In genomic region chr6:48111575-48111974, GRCh38 we compare ENCODE assay signal across 17 cellular contexts. TPM values are rescaled to one million over a fixed set of nuclear protein-coding genes. Genes with fewer than 3 reads are reported as not detected.
A peak's percentile ranks its signal among the peaks of the same experiment; 100 is the strongest.
DNase-seq lines count a peak whose midpoint lies in the region; ATAC-seq, FAIRE-seq and TF ChIP-seq lines count a peak whose summit lies in the region.
"Had no signal": no experiment of that assay in that cellular context is flagged by ENCODE, and none has a peak within 500 bp of the region (broad histone marks: within the 10 kb centered on the region; RNA-seq: fewer than 3 reads in every experiment).

No MANE protein-coding gene starts in this region.

- H3K4me1 Mint-ChIP-seq in effector memory CD8-positive, alpha-beta T cell (ENCODE audit: low read depth in 2 of 2), result no peaks in the 10 kb centered on the region

- H3K27ac Mint-ChIP-seq in effector memory CD8-positive, alpha-beta T cell, result no peak overlapping the region

- H3K36me3 ChIP-seq in ES-I3 (ENCODE audit: insufficient read depth, low read length) (no peaks in the 10 kb centered on the region), HUES48 (ENCODE audit: control insufficient read depth, insufficient read depth, low read length) (no peaks in the 10 kb centered on the region), keratinocyte (ENCODE audit: control insufficient read depth in 2 of 2, extremely low read depth in 1 of 2, insufficient read depth in 2 of 2, low read length in 2 of 2) (no peaks in the 10 kb centered on the region), left lung (no peaks in the 10 kb centered on the region)
- H3K36me3 ChIP-seq: vagina had no signal

- H4K20me1 ChIP-seq in keratinocyte (ENCODE audit: control insufficient read depth, extremely low read depth, insufficient read depth, low read length), result no peaks in the 10 kb centered on the region

- H3K27me3 Mint-ChIP-seq in effector memory CD8-positive, alpha-beta T cell, result no peaks in the 10 kb centered on the region

- intact Hi-C loops in left lung (cut with DNase I), result no loop called here

- peaks cover 24% of the 10 kb centered on the region; the same call in 1 of the 2 replicates for H3K4me1 ChIP-seq in ES-I3 (ENCODE audit: insufficient read depth, low read length)
- H3K4me1 ChIP-seq in HUES48 (ENCODE audit: control insufficient read depth, insufficient read depth, low read length), result peaks cover 28% of the 10 kb centered on the region
- peaks cover 7% of the 10 kb centered on the region for H3K4me1 ChIP-seq in keratinocyte (ENCODE audit: control insufficient read depth, extremely low read depth, insufficient read depth, low read length)
- no peaks in the 10 kb centered on the region for H3K4me1 ChIP-seq in left lung
- H3K4me1 ChIP-seq: vagina had no signal

- no peaks in the 10 kb centered on the region for H3K9me3 Mint-ChIP-seq in effector memory CD8-positive, alpha-beta T cell

- H3K4me3 ChIP-seq in HUES48 (ENCODE audit: low read depth, low read length), result peak overlapping the region; percentile 62; the same call in 1 of the 2 replicates
- H3K4me3 ChIP-seq in keratinocyte (ENCODE audit: control insufficient read depth in 2 of 3, extremely low read depth in 1 of 3, insufficient read depth in 2 of 3, low read depth in 1 of 3, low read length in 3 of 3), result peak overlapping the region in 2 of 3 experiments; percentile 76 to 77
- H3K4me3 ChIP-seq in left lung, result no peak overlapping the region

- peak overlapping the region; percentile 79 for H3K4me2 ChIP-seq in keratinocyte (ENCODE audit: control insufficient read depth, extremely low read depth, insufficient read depth, low read depth, low read length)

- H3K9me1 ChIP-seq in keratinocyte (ENCODE audit: control insufficient read depth, extremely low read depth, insufficient read depth, low read length), result no peaks in the 10 kb centered on the region

- H3K9ac ChIP-seq in ES-I3 (ENCODE audit: low read depth, low read length) (peak overlapping the region; percentile 86; the same call in 1 of the 2 replicates), HUES48 (ENCODE audit: low read depth, low read length) (no peak overlapping the region), keratinocyte (ENCODE audit: control insufficient read depth, extremely low read depth, insufficient read depth, low read length) (no peak overlapping the region)

- H3K27ac ChIP-seq in HUES48 (ENCODE audit: low read depth, low read length) (peak overlapping the region; percentile 68), keratinocyte (ENCODE audit: control insufficient read depth, insufficient read depth, low read length) (peak overlapping the region; percentile 69), left lung (no peak overlapping the region)
- H3K27ac ChIP-seq: HL-60, vagina had no signal

- no peak overlapping the region for H2AFZ ChIP-seq in keratinocyte (ENCODE audit: control insufficient read depth, low read length)

- FAIRE-seq in keratinocyte (lab: Jason Lieb, UNC) (no peak), HTR-8/SVneo (lab: Jason Lieb, UNC) (no peak)

- dilution Hi-C loops in keratinocyte (cut with MboI; ENCODE audit: extremely low pct_ligation_motif_present, low sequenced_read_pairs), result no loop called here

- no peaks in the 10 kb centered on the region for H3K9me3 ChIP-seq in ES-I3 (ENCODE audit: control insufficient read depth, insufficient read depth, low read length)
- no peaks in the 10 kb centered on the region for H3K9me3 ChIP-seq in HUES48 (ENCODE audit: control insufficient read depth, insufficient read depth, low read length)
- no peaks in the 10 kb centered on the region for H3K9me3 ChIP-seq in keratinocyte (ENCODE audit: control insufficient read depth, low read depth, low read length)
- H3K9me3 ChIP-seq in left lung, result no peaks in the 10 kb centered on the region
- H3K9me3 ChIP-seq: vagina had no signal

- DNase-seq in keratinocyte (ENCODE audit: low read depth, low spot score) (no peak), cerebellum (ENCODE audit: low spot score) (no peak), HTR-8/SVneo (ENCODE audit: insufficient read length, low spot score) (no peak), left lung (no peak)
- DNase-seq in effector memory CD8-positive, alpha-beta T cell, result no peak
- DNase-seq: activated CD4-positive, alpha-beta T cell treated with anti-CD3 and anti-CD28 coated beads, Interleukin-2, amount 50 U/mL, for 48 hours; activated naive CD4-positive, alpha-beta T cell treated with Interleukin-2 at 50 U/mL for 16 hours; cerebellar nuclear complex; DND-41; left cardiac atrium; NCI-H1436 had no signal

- H3K27me3 ChIP-seq in HUES48 (ENCODE audit: control insufficient read depth, insufficient read depth, low read length) (no peaks in the 10 kb centered on the region), keratinocyte (ENCODE audit: control insufficient read depth, extremely low read depth, insufficient read depth, low read length) (no peaks in the 10 kb centered on the region), left lung (no peaks in the 10 kb centered on the region)
- H3K27me3 ChIP-seq: vagina had no signal

- no peak overlapping the region for H3K4me3 Mint-ChIP-seq in effector memory CD8-positive, alpha-beta T cell

- ATAC-seq in SK-N-SH treated with all-trans-retinoic acid at 6 μM for 48 hours, result peak; percentile 66
- no peak for ATAC-seq in effector memory CD8-positive, alpha-beta T cell (replicated peaks)
- ATAC-seq in left lung, result no peak

- TF ChIP-seq CTCF in keratinocyte (optimal IDR thresholded peaks at IDR 0.05 in 1 of 3, IDR thresholded peaks at IDR 0.05 in 1 of 3, conservative IDR thresholded peaks at IDR 0.05 in 1 of 3; ENCODE audit: extremely low read depth in 1 of 3, insufficient read depth in 2 of 3, low read length in 3 of 3), result no peak
- TF ChIP-seq CTCF in left lung (IDR thresholded peaks at IDR 0.05), result no peak

- peaks cover 2% of the 10 kb centered on the region for H3K36me3 Mint-ChIP-seq in effector memory CD8-positive, alpha-beta T cell (ENCODE audit: insufficient read depth)

- H3K79me2 ChIP-seq in keratinocyte (ENCODE audit: control insufficient read depth, insufficient read depth, low read length), result peaks cover 13% of the 10 kb centered on the region

TF ChIP-seq in SK-N-SH treated with all-trans-retinoic acid at 6 μM for 48 hours, 23 proteins besides CTCF, POLR2A, EP300 and RAD21:
- TF ChIP-seq ISL1 (CRISPR knock-in tag; IDR thresholded peaks at IDR 0.05), result no peak
- no peak for TF ChIP-seq GLIS3 (CRISPR knock-in tag; IDR thresholded peaks at IDR 0.05)
- no peak for TF ChIP-seq PATZ1 (CRISPR knock-in tag; IDR thresholded peaks at IDR 0.05; ENCODE audit: borderline replicate concordance)
- TF ChIP-seq OSR1 (CRISPR knock-in tag; IDR thresholded peaks at IDR 0.05), result no peak
- no peak for TF ChIP-seq RARB (CRISPR knock-in tag; IDR thresholded peaks at IDR 0.05)
- no peak for TF ChIP-seq TOX (CRISPR knock-in tag; IDR thresholded peaks at IDR 0.05; ENCODE audit: borderline replicate concordance)
- no peak for TF ChIP-seq POU6F1 (CRISPR knock-in tag; IDR thresholded peaks at IDR 0.05; ENCODE audit: borderline replicate concordance, low read depth)
- TF ChIP-seq ZNF70 (CRISPR knock-in tag; IDR thresholded peaks at IDR 0.05), result no peak
- no peak for TF ChIP-seq ESRRG (CRISPR knock-in tag; IDR thresholded peaks at IDR 0.05)
- TF ChIP-seq SNAI2 (CRISPR knock-in tag; IDR thresholded peaks at IDR 0.05), result no peak
TF ChIP-seq in SK-N-SH treated with all-trans-retinoic acid at 6 μM for 48 hours: peak in this region for 0.

RNA-seq across cellular contexts. Expression of gene PTCHD4, which starts 0.6 kb away (rescaled TPM):
- 0.39 to 0.93 TPM (median 0.41 TPM) in 3 replicates for polyA plus RNA-seq in keratinocyte
- polyA plus RNA-seq in keratinocyte (2011; ENCODE audit: low read depth), result 0.67 TPM
- 0.43 and 0.69 TPM in 2 replicates for polyA plus RNA-seq in keratinocyte (2011; cell fraction: cytosol; rRNA removed)
- 0.65 and 0.88 TPM in 2 replicates for polyA plus RNA-seq in keratinocyte (2011; cell fraction: nucleus; rRNA removed)
- polyA plus RNA-seq in keratinocyte (2012; ENCODE audit: low replicate concordance), result 0.31 and 0.89 TPM in 2 replicates
- 0.80 to 1.1 TPM (median 0.98 TPM) in 3 replicates for polyA minus RNA-seq in keratinocyte
- not detected for polyA minus RNA-seq in keratinocyte (2011; cell fraction: cytosol; rRNA and poly(A)+ RNA removed)
- polyA minus RNA-seq in keratinocyte (2011; cell fraction: nucleus; rRNA and poly(A)+ RNA removed), result 1.1 and 2.4 TPM in 2 replicates
- total RNA-seq in cerebellum, result 11.7 TPM
- 1 to 10 TPM in 1 of 2 donors, under 1 TPM in 1; 0.55 to 5.0 TPM for total RNA-seq in left lung
- total RNA-seq: T-helper 2 cell treated with Interferon-gamma antibody and Interleukin-4, amounts not matched to agents 100 ng/mL and 5 ng/mL, for 36 hours; vagina had no signal

Comparison
In these comparisons a context has a peak if more than half of its experiments do, and no peak if none do; other contexts are left out.
1. H3K27ac ChIP-seq: peak in HUES48 (single experiment) and keratinocyte (single experiment); none in left lung (0 of 2).
2. H3K4me3 ChIP-seq: peak in HUES48 (single experiment) and keratinocyte (2 of 3); none in left lung (0 of 2).